In the genomic region with DNA sequence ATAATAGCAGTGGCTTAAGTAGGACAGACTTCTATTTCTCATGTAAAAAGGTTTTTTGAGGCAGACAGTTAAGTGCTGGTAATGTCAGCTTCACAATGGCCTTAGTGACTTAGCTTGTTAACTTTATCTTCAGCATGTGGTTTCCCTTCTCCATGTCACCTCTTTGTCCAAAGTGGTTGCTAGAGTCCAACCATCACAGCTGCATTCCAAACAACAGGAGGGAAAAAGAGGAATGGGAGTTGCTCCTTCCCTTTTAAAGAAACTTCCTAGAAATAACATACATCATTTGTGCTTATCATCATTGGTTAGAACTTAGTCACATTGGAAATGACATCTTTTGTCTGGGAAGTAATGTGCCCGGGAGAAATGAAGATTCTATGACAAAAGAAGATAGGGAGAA, we compare ENCODE assay signal across 37 cellular contexts. TPM values are rescaled to one million over a fixed set of nuclear protein-coding genes. Genes with fewer than 3 reads are reported as not detected.
"Had no signal": no experiment of that assay in that cellular context is flagged by ENCODE, and none has a peak within 500 bp of the region (broad histone marks: within the 10 kb centered on the region; RNA-seq: fewer than 3 reads in every experiment).

No MANE protein-coding gene starts in this region.

- H3K9me3 ChIP-seq: adrenal gland, body of pancreas, breast epithelium had no signal

- FAIRE-seq: astrocyte, TTC549 had no signal

- ATAC-seq: activated CD8-positive, alpha-beta T cell treated with anti-CD3 and anti-CD28 coated beads for 36 hours; activated naive CD4-positive, alpha-beta T cell treated with anti-CD3 and anti-CD28 coated beads, Interleukin-2, amount 50 U/mL, for 72 hours; activated T-cell treated with anti-CD3 and anti-CD28 coated beads, Interleukin-2, amount 50 U/mL, for 4 hours; activated T-cell treated with anti-CD3 and anti-CD28 coated beads, Interleukin-2, amount 50 U/mL, for 72 hours; activated T-helper 17 cell treated with anti-CD3 and anti-CD28 coated beads, Interleukin-2, amount 50 U/mL, for 72 hours; body of pancreas had no signal

- H3K36me3 ChIP-seq: adrenal gland, brain microvascular endothelial cell, breast epithelium had no signal

- H3K27ac ChIP-seq: adrenal gland, body of pancreas, brain microvascular endothelial cell, breast epithelium, VCaP had no signal

- H3K27me3 ChIP-seq: adrenal gland, body of pancreas, brain microvascular endothelial cell, breast epithelium had no signal

- H3K4me3 ChIP-seq: adrenal gland, body of pancreas, breast epithelium had no signal

- DNase-seq: activated B cell treated with CpG ODN at 0.5 μM for 24 hours; activated CD4-positive, alpha-beta memory T cell treated with anti-CD3 and anti-CD28 coated beads for 36 hours; activated CD4-positive, alpha-beta T cell treated with anti-CD3 and anti-CD28 coated beads for 4 hours; activated CD4-positive, alpha-beta T cell treated with anti-CD3 and anti-CD28 coated beads, Interleukin-2, amount 10 ng/mL, durations not matched to agents 24 days and 14 days; activated CD4-positive, alpha-beta T cell treated with anti-CD3 and anti-CD28 coated beads, Interleukin-2, amount 50 U/mL, for 1 hour; activated CD4-positive, alpha-beta T cell treated with anti-CD3 and anti-CD28 coated beads, Interleukin-2, amount 50 U/mL, for 4 hours; activated CD4-positive, CD25-positive, alpha-beta regulatory T cell treated with anti-CD3 and anti-CD28 coated beads, Interleukin-2, amount 50 U/mL, for 72 hours; activated CD8-positive, alpha-beta memory T cell treated with anti-CD3 and anti-CD28 coated beads, Interleukin-2, amount 50 U/mL, for 4 hours; activated CD8-positive, alpha-beta T cell treated with anti-CD3 and anti-CD28 coated beads for 36 hours; activated effector memory CD4-positive, alpha-beta T cell treated with anti-CD3 and anti-CD28 coated beads, Interleukin-2, amount 50 U/mL, for 16 hours; activated gamma-delta T cell treated with Interleukin-2 at 50 U/mL for 16 hours; activated naive CD4-positive, alpha-beta T cell; activated naive CD4-positive, alpha-beta T cell treated with anti-CD3 and anti-CD28 coated beads for 36 hours; activated naive CD4-positive, alpha-beta T cell treated with anti-CD3 and anti-CD28 coated beads, Interleukin-2, amount 50 U/mL, for 16 hours; activated naive CD8-positive, alpha-beta T cell treated with anti-CD3 and anti-CD28 coated beads for 36 hours; activated T-cell treated with anti-CD3 and anti-CD28 coated beads for 4 hours; activated T-cell treated with anti-CD3 and anti-CD28 coated beads, Interleukin-2, amount 50 U/mL, for 1 hour; activated T-cell treated with anti-CD3 and anti-CD28 coated beads, Interleukin-2, amount 50 U/mL, for 4 hours; activated T-cell treated with anti-CD3 and anti-CD28 coated beads, Interleukin-2, amount 50 U/mL, for 72 hours; adrenal gland; amniotic stem cell; aorta; body of pancreas; brain microvascular endothelial cell; central memory CD4-positive, alpha-beta T cell; T-helper 2 cell; T-helper 9 cell had no signal

- H3K4me1 ChIP-seq: adrenal gland, breast epithelium had no signal

RNA-seq across cellular contexts. Expression of a gene that starts 9.9 kb away (rescaled TPM):
- total RNA-seq: activated CD4-positive, alpha-beta memory T cell treated with anti-CD3 and anti-CD28 coated beads for 36 hours; activated CD8-positive, alpha-beta memory T cell treated with anti-CD3 and anti-CD28 coated beads for 36 hours; activated naive CD4-positive, alpha-beta T cell treated with anti-CD3 and anti-CD28 coated beads for 36 hours; activated T-helper 17 cell treated with anti-CD3 and anti-CD28 coated beads, Interleukin-2, amount 50 U/mL, for 72 hours; astrocyte had no signal

RNA-seq across cellular contexts. Expression of a gene that starts 34.4 kb away (rescaled TPM):
- total RNA-seq: activated CD8-positive, alpha-beta memory T cell treated with anti-CD3 and anti-CD28 coated beads for 36 hours; activated naive CD4-positive, alpha-beta T cell treated with anti-CD3 and anti-CD28 coated beads for 36 hours; activated naive CD8-positive, alpha-beta T cell treated with anti-CD3 and anti-CD28 coated beads for 36 hours; astrocyte had no signal

RNA-seq across cellular contexts. Expression of a gene that starts 41.8 kb away (rescaled TPM):
- total RNA-seq: activated B cell treated with CpG ODN at 0.5 μM for 24 hours; activated CD4-positive, alpha-beta memory T cell treated with anti-CD3 and anti-CD28 coated beads for 36 hours; activated CD4-positive, alpha-beta T cell treated with anti-CD3 and anti-CD28 coated beads, Interleukin-2, amount 10 ng/mL, durations not matched to agents 24 days and 14 days; activated CD8-positive, alpha-beta memory T cell treated with anti-CD3 and anti-CD28 coated beads for 36 hours; activated CD8-positive, alpha-beta T cell treated with anti-CD3 and anti-CD28 coated beads for 36 hours; activated naive CD4-positive, alpha-beta T cell treated with anti-CD3 and anti-CD28 coated beads for 36 hours; activated naive CD4-positive, alpha-beta T cell treated with anti-CD3 and anti-CD28 coated beads, Interleukin-2, amount 50 U/mL, for 72 hours; activated naive CD8-positive, alpha-beta T cell treated with anti-CD3 and anti-CD28 coated beads for 36 hours; activated T-cell treated with anti-CD3 and anti-CD28 coated beads, Interleukin-2, amount 50 U/mL, for 4 hours; activated T-cell treated with anti-CD3 and anti-CD28 coated beads, Interleukin-2, amount 50 U/mL, for 72 hours; activated T-helper 1 cell treated with anti-CD3 and anti-CD28 coated beads, Interleukin-12 subunit alpha, Interleukin-12 subunit beta, Interleukin-2, Interleukin-4 antibody, amounts not matched to agents 30 ng/mL and 10 ng/mL and 1 ng/mL, durations not matched to agents 14 hours and 24 hours and 36 hours; activated T-helper 17 cell treated with anti-CD3 and anti-CD28 coated beads, Interleukin-2, amount 50 U/mL, for 72 hours; aorta; astrocyte; cardiac septum; cerebellum had no signal
